Comparison of ENCODE assay signal across 8 cellular contexts in genomic region chr4:173264245-173264959, GRCh38.
DNase-seq lines count a peak whose midpoint lies in the region; ATAC-seq and TF ChIP-seq lines count a peak whose summit lies in the region.

No MANE protein-coding gene starts in this region.

- H3K36me3 ChIP-seq in DND-41 (ENCODE audit: insufficient read depth, low read length) (peaks cover 17% of the 10 kb centered on the region), fibroblast of lung (ENCODE audit: control insufficient read depth, insufficient read depth, low read length) (no peaks in the 10 kb centered on the region), thymus (ENCODE audit: control insufficient read depth, insufficient read depth) (peaks cover 4% of the 10 kb centered on the region), mesendoderm (ENCODE audit: control insufficient read depth, insufficient read depth, low read length) (no peaks in the 10 kb centered on the region)

- peak overlapping the region; percentile 5 to 47; a peak in 3 of 4 replicates for H3K4me3 ChIP-seq in DND-41 (ENCODE audit: low read depth in 1 of 2, low read length in 2 of 2)
- no peak overlapping the region for H3K4me3 ChIP-seq in fibroblast of lung (replicated peaks in 1 of 4; ENCODE audit: control extremely low read depth in 1 of 4, insufficient read depth in 1 of 4, low read depth in 3 of 4, low read length in 4 of 4)
- peak overlapping the region; percentile 53 for H3K4me3 ChIP-seq in thymus (ENCODE audit: low read length)
- H3K4me3 ChIP-seq in mesendoderm (ENCODE audit: low read length), result no peak overlapping the region

- no peak overlapping the region for H2BK5ac ChIP-seq in mesendoderm (ENCODE audit: low read length)

- no peaks in the 10 kb centered on the region for H3K9me3 ChIP-seq in DND-41 (ENCODE audit: insufficient read depth, low read length, severe bottlenecking)
- H3K9me3 ChIP-seq in fibroblast of lung (ENCODE audit: control insufficient read depth, insufficient read depth, low read depth, low read length), result no peaks in the 10 kb centered on the region
- no peaks in the 10 kb centered on the region for H3K9me3 ChIP-seq in thymus (ENCODE audit: control insufficient read depth)

- H3K9ac ChIP-seq in DND-41 (ENCODE audit: low read depth, low read length) (peak overlapping the region; percentile 43), fibroblast of lung (ENCODE audit: insufficient read depth, low read length) (no peak overlapping the region), mesendoderm (ENCODE audit: low read length) (no peak overlapping the region)

- H4K20me1 ChIP-seq in DND-41 (ENCODE audit: insufficient read depth, low read length), result peaks cover 13% of the 10 kb centered on the region; the same call in 1 of the 2 replicates
- no peaks in the 10 kb centered on the region for H4K20me1 ChIP-seq in fibroblast of lung (ENCODE audit: control insufficient read depth, extremely low read depth, insufficient read depth, low read length)

- H3K18ac ChIP-seq in mesendoderm (ENCODE audit: low read length), result no peak overlapping the region

- H3K4me2 ChIP-seq in DND-41 (ENCODE audit: insufficient read depth, low read length) (peak overlapping the region; percentile 62), fibroblast of lung (ENCODE audit: extremely low read depth, insufficient read depth, low read length) (peak overlapping the region; percentile 38), mesendoderm (ENCODE audit: low read length) (no peak overlapping the region)

- H3K79me1 ChIP-seq in mesendoderm (ENCODE audit: low read length), result peaks cover 4% of the 10 kb centered on the region

- H3K4me1 ChIP-seq in DND-41 (ENCODE audit: insufficient read depth, low read length) (peaks cover 64% of the 10 kb centered on the region), fibroblast of lung (ENCODE audit: control insufficient read depth, extremely low read depth, insufficient read depth, low read length) (peaks cover 6% of the 10 kb centered on the region), thymus (ENCODE audit: control insufficient read depth, insufficient read depth, low read length) (peaks cover 30% of the 10 kb centered on the region), mesendoderm (ENCODE audit: control insufficient read depth, low read depth, low read length) (no peaks in the 10 kb centered on the region)

- TF ChIP-seq CTCF in DND-41 (IDR thresholded peaks at IDR 0.05; ENCODE audit: borderline replicate concordance, extremely low read depth, low read length, poor library complexity, severe bottlenecking) (no peak), fibroblast of lung (conservative IDR thresholded peaks at IDR 0.05 in 1 of 2, IDR thresholded peaks at IDR 0.05 in 1 of 2; ENCODE audit: low read depth in 1 of 2, low read length in 2 of 2) (no peak)

- no peak overlapping the region for H4K8ac ChIP-seq in mesendoderm (ENCODE audit: low read depth, low read length)

- no peak overlapping the region for H3K4ac ChIP-seq in mesendoderm (ENCODE audit: low read depth, low read length)

- H3K23ac ChIP-seq in mesendoderm (ENCODE audit: low read length), result no peak overlapping the region

- peak; percentile 93 for ATAC-seq in DND-41 (ENCODE audit: insufficient read depth, low read depth)
- ATAC-seq in GM21515 (IDR thresholded peaks at IDR 0.05; ENCODE audit: unreplicated experiment), result peak; percentile 86

- H3K56ac ChIP-seq in mesendoderm (ENCODE audit: low read length), result no peak overlapping the region

- WGBS in thymus, result 2% methylated on average over 6 of the region's 6 CpGs
- WGBS in mesendoderm (ENCODE audit: extremely low coverage, insufficient coverage, low lambda C conversion rate), result no CpG with 5 or more reads among the region's 6 CpGs

- peak; percentile 96 for DNase-seq in DND-41
- peak; percentile 20 for DNase-seq in HT1080 (ENCODE audit: low read depth)
- DNase-seq in SW480 (ENCODE audit: low spot score), result peak; percentile 46
- DNase-seq in fibroblast of lung (ENCODE audit: low read depth in 2 of 2), result peak; percentile 79 to 85
- no peak for DNase-seq in mesendoderm
- no peak for DNase-seq in T1000 (lab: John Stamatoyannopoulos, UW)

- H4K5ac ChIP-seq in mesendoderm (ENCODE audit: low read length), result no peak overlapping the region

- H2BK120ac ChIP-seq in mesendoderm (ENCODE audit: low read depth, low read length), result no peak overlapping the region

- H3K79me2 ChIP-seq in DND-41 (ENCODE audit: insufficient read depth, low read length) (peaks cover 90% of the 10 kb centered on the region), fibroblast of lung (ENCODE audit: control insufficient read depth, insufficient read depth, low read length) (no peaks in the 10 kb centered on the region), mesendoderm (ENCODE audit: control insufficient read depth, insufficient read depth, low read length) (peaks cover 4% of the 10 kb centered on the region)

- H2AFZ ChIP-seq in DND-41 (ENCODE audit: low read depth, low read length), result no peak overlapping the region
- H2AFZ ChIP-seq in fibroblast of lung (ENCODE audit: low read length), result no peak overlapping the region

- no peak overlapping the region for H2BK15ac ChIP-seq in mesendoderm (replicated peaks; ENCODE audit: low read depth)

- H3K27ac ChIP-seq in DND-41 (ENCODE audit: low read length) (peak overlapping the region; percentile 87), fibroblast of lung (ENCODE audit: insufficient read depth, low read length) (no peak overlapping the region), thymus (ENCODE audit: low read depth) (peak overlapping the region; percentile 84), mesendoderm (ENCODE audit: low read depth, low read length) (no peak overlapping the region)

- no peak overlapping the region for H2AK5ac ChIP-seq in mesendoderm (ENCODE audit: low read length)

- H3K27me3 ChIP-seq in DND-41 (ENCODE audit: insufficient read depth, low read length, poor library complexity), result no peaks in the 10 kb centered on the region
- H3K27me3 ChIP-seq in fibroblast of lung (ENCODE audit: control insufficient read depth, insufficient read depth, low read length), result no peaks in the 10 kb centered on the region
- H3K27me3 ChIP-seq in thymus (ENCODE audit: control insufficient read depth, insufficient read depth), result no peaks in the 10 kb centered on the region
- no peaks in the 10 kb centered on the region for H3K27me3 ChIP-seq in mesendoderm (ENCODE audit: insufficient read depth, low read length, poor library complexity)

Comparison
In these comparisons a context has a peak if more than half of its experiments do, and no peak if none do; other contexts are left out.
1. DNase-seq: peak in DND-41 (single experiment), HT1080 (single experiment), SW480 (single experiment) and fibroblast of lung (2 of 2); none in mesendoderm (single experiment) and T1000 (single experiment).
2. H3K27ac ChIP-seq: peak in DND-41 (single experiment) and thymus (single experiment); none in fibroblast of lung (single experiment) and mesendoderm (single experiment).
3. H3K4me3 ChIP-seq: peak in DND-41 (2 of 2) and thymus (single experiment); none in fibroblast of lung (0 of 4) and mesendoderm (single experiment).